In genomic region chr22:50190182-50190951, GRCh38 we compare ENCODE assay signal across 8 cellular contexts. TPM values are rescaled to one million over a fixed set of nuclear protein-coding genes. Genes with fewer than 3 reads are reported as not detected.
DNase-seq lines count a peak whose midpoint lies in the region; ATAC-seq lines count a peak whose summit lies in the region.

No MANE protein-coding gene starts in this region.

- peak overlapping the region; percentile 78 for H3K27ac ChIP-seq in mesodermal cell (ENCODE audit: low read depth, low read length, severe bottlenecking)

- H3K36me3 ChIP-seq in mesodermal cell (ENCODE audit: control insufficient read depth, insufficient read depth, low read length): peaks cover 39% of the 10 kb centered on the region

- DNase-seq in ELR (ENCODE audit: low read depth) (peak; percentile 52), NCI-H1105 (lab: John Stamatoyannopoulos, UW) (peak; percentile 24), ecto neural progenitor cell (ENCODE audit: low spot score) (peak; percentile 80), NCI-H1930 (lab: John Stamatoyannopoulos, UW) (no peak)
- DNase-seq in activated CD4-positive, alpha-beta T cell treated with anti-CD3 and anti-CD28 coated beads, Interleukin-2, amount 50 U/mL, for 24 hours (ENCODE audit: low read depth in 1 of 2, low spot score in 1 of 2): peak; percentile 50 to 62
- peak; percentile 82 for DNase-seq in stimulated activated CD8-positive, alpha-beta memory T cell treated with anti-CD3 and anti-CD28 coated beads, Interleukin-4, amount 100 ng/mL, for 48 hours

- 69 to 76% methylated on average over 37 to 42 of the region's 43 CpGs for WGBS in mesodermal cell (ENCODE audit: insufficient coverage in 2 of 2), 2 experiments

- no peaks in the 10 kb centered on the region for H3K9me3 ChIP-seq in mesodermal cell (ENCODE audit: control insufficient read depth, low read length)

- H3K4me3 ChIP-seq in mesodermal cell (ENCODE audit: extremely low read depth, insufficient read depth, low read length, poor library complexity, severe bottlenecking): peak overlapping the region; percentile 2

- ATAC-seq in GM21825 (IDR thresholded peaks at IDR 0.05; ENCODE audit: unreplicated experiment): peak; percentile 37

- peaks cover 7% of the 10 kb centered on the region for H3K4me1 ChIP-seq in mesodermal cell (ENCODE audit: control insufficient read depth, insufficient read depth, low read length, poor library complexity, severe bottlenecking)

RNA-seq across cellular contexts. Expression of gene TRABD, which starts 4.7 kb away (rescaled TPM):
- 42.0 TPM for polyA plus RNA-seq in mesodermal cell (2013, experiment 1 of 2)
- polyA plus RNA-seq in mesodermal cell (2013, experiment 2 of 2): 32.0 TPM

RNA-seq across cellular contexts. Expression of gene SELENOO, which starts 10.4 kb away (rescaled TPM):
- 24.1 TPM for polyA plus RNA-seq in mesodermal cell (2013, experiment 1 of 2)
- polyA plus RNA-seq in mesodermal cell (2013, experiment 2 of 2): 21.2 TPM

RNA-seq across cellular contexts. Expression of gene PANX2, which starts 19.8 kb away (rescaled TPM):
- 2.3 TPM for polyA plus RNA-seq in mesodermal cell (2013, experiment 1 of 2)
- polyA plus RNA-seq in mesodermal cell (2013, experiment 2 of 2): 2.9 TPM

RNA-seq across cellular contexts. Expression of gene TUBGCP6, which starts 54.5 kb away (rescaled TPM):
- polyA plus RNA-seq in mesodermal cell (2013, experiment 1 of 2): 27.6 TPM
- polyA plus RNA-seq in mesodermal cell (2013, experiment 2 of 2): 24.6 TPM

Comparison
In these comparisons a context has a peak if more than half of its experiments do, and no peak if none do; other contexts are left out.
1. DNase-seq: peak in ELR (single experiment), NCI-H1105 (single experiment), activated CD4-positive, alpha-beta T cell treated with anti-CD3 and anti-CD28 coated beads, Interleukin-2, amount 50 U/mL, for 24 hours (2 of 2), ecto neural progenitor cell (single experiment) and stimulated activated CD8-positive, alpha-beta memory T cell treated with anti-CD3 and anti-CD28 coated beads, Interleukin-4, amount 100 ng/mL, for 48 hours (single experiment); none in NCI-H1930 (0 of 2).